In genomic region chr17:28744104-28744801, GRCh38 we compare ENCODE assay signal across 8 cellular contexts. TPM values are rescaled to one million over a fixed set of nuclear protein-coding genes. Genes with fewer than 3 reads are reported as not detected.
A peak's percentile ranks its signal among the peaks of the same experiment; 100 is the strongest.
DNase-seq lines count a peak whose midpoint lies in the region; ATAC-seq lines count a peak whose summit lies in the region.

No MANE protein-coding gene starts in this region.

- ATAC-seq in HG03342 (IDR thresholded peaks at IDR 0.05; ENCODE audit: unreplicated experiment) = peak; percentile 29

- DNase-seq in DMS79 treated with DMSO at 0.1 percent for 48 hours (lab: John Stamatoyannopoulos, UW) (peak; percentile 14), DMS79 (lab: John Stamatoyannopoulos, UW) (no peak), T follicular helper cell (ENCODE audit: low read depth) (peak; percentile 63), anterior cingulate cortex (lab: John Stamatoyannopoulos, UW) (peak in 30 of 58 donors; percentile 22 to 71 (median 50)), hypothalamus (lab: John Stamatoyannopoulos, UW) (peak in 30 of 51 donors; percentile 25 to 70 (median 48)), skeletal muscle cell (ENCODE audit: low read depth) (no peak), occipital lobe (lab: John Stamatoyannopoulos, UW) (no peak)

- peak overlapping the region; percentile 89 for H3K4me3 ChIP-seq in skeletal muscle cell (ENCODE audit: low read depth, low read length)

RNA-seq across cellular contexts. Expression of gene TRAF4, which starts 0.4 kb away (rescaled TPM):
- 35.6 TPM for total RNA-seq in occipital lobe

RNA-seq across cellular contexts. Expression of gene NEK8, which starts 15.7 kb away (rescaled TPM):
- 0.62 TPM for total RNA-seq in occipital lobe

RNA-seq across cellular contexts. Expression of gene TLCD1, which starts 18.2 kb away (rescaled TPM):
- total RNA-seq in occipital lobe = not detected

RNA-seq across cellular contexts. Expression of gene RPL23A, which starts 24.5 kb away (rescaled TPM):
- total RNA-seq in occipital lobe = 414 TPM

RNA-seq across cellular contexts. Expression of gene RAB34, which starts 26.6 kb away (rescaled TPM):
- 10.6 TPM for total RNA-seq in occipital lobe

Comparison
In these comparisons a context has a peak if more than half of its experiments do, and no peak if none do; other contexts are left out.
1. DNase-seq: peak in DMS79 treated with DMSO at 0.1 percent for 48 hours (single experiment), T follicular helper cell (single experiment), anterior cingulate cortex (30 of 58) and hypothalamus (30 of 51); none in DMS79 (single experiment), skeletal muscle cell (single experiment) and occipital lobe (single experiment).